Comparison of ENCODE assay signal across 1 cellular context in the genomic region with DNA sequence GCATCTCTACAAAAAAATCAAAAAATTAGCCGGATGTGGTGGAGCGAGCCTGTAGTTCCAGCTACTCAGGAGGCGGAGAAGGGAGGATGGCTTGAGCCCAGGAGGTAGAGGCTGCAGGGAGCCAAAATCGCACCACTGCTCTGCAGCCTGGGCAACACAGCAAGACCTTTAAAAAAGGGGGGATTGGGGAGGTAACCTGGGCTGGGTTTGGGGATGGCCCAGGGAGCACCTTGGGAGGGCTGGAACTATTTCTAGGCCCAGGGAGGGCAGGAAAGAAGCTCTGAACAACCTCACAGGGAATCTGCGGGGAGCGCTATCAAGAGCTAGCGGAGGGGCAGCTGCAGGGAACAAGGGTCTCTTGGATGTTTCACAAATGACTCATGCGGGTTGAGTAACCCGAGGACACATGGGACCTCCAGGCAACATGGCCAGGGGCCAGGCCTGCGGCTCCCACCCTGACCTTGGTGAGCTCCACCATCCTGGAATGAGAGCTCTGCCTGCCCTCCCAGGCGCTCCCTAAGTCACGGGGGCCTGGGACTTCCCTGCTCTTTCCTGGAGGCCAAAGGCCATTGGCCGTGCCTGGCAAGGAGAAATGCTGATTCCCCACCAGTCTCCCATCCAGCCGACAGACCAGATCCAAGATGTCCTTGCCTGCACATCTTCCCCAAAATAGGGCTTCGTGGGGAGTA.
A peak's percentile ranks its signal among the peaks of the same experiment; 100 is the strongest.
TF ChIP-seq lines count a peak whose summit lies in the region.

No MANE protein-coding gene starts in this region.

TF ChIP-seq in HepG2, 621 proteins besides CTCF, POLR2A, EP300 and RAD21 (continued from another document and continues in another):
- TF ChIP-seq RNF219 (CRISPR knock-in tag; IDR thresholded peaks at IDR 0.05) (no peak), ELK4 (CRISPR knock-in tag; IDR thresholded peaks at IDR 0.05; ENCODE audit: borderline replicate concordance) (no peak), ZSCAN9 (CRISPR knock-in tag; IDR thresholded peaks at IDR 0.05; ENCODE audit: borderline replicate concordance) (peak; percentile 60; the same call in 1 of the 2 replicates), MIER3 (CRISPR knock-in tag; IDR thresholded peaks at IDR 0.05; ENCODE audit: borderline replicate concordance) (peak; percentile 71; the same call in 1 of the 2 replicates), MBD4 (IDR thresholded peaks at IDR 0.05; ENCODE audit: borderline replicate concordance, low read length) (no peak), ZNF326 (CRISPR knock-in tag; IDR thresholded peaks at IDR 0.05; ENCODE audit: borderline replicate concordance) (no peak), TRIM22 (IDR thresholded peaks at IDR 0.05) (no peak), CREB1 (IDR thresholded peaks at IDR 0.05) (no peak), CREB1 (CRISPR knock-in tag; IDR thresholded peaks at IDR 0.05) (no peak; the same call in 1 of the 2 replicates), ZBTB25 (CRISPR knock-in tag; IDR thresholded peaks at IDR 0.05) (peak; percentile 73; the same call in 1 of the 2 replicates), FOXO4 (CRISPR knock-in tag; conservative IDR thresholded peaks at IDR 0.05) (no peak), ZFY (CRISPR knock-in tag; IDR thresholded peaks at IDR 0.05) (peak; percentile 69), FOXC1 (CRISPR knock-in tag; IDR thresholded peaks at IDR 0.05; ENCODE audit: borderline replicate concordance) (no peak), THAP7 (CRISPR knock-in tag; IDR thresholded peaks at IDR 0.05) (no peak; the same call in 1 of the 2 replicates), TBX3 (IDR thresholded peaks at IDR 0.05; ENCODE audit: borderline replicate concordance) (no peak), KDM4B (CRISPR knock-in tag; IDR thresholded peaks at IDR 0.05) (peak; percentile 85), ZNF431 (CRISPR knock-in tag; IDR thresholded peaks at IDR 0.05; ENCODE audit: borderline replicate concordance, low read depth) (no peak; the same call in 1 of the 2 replicates), HMG20A (CRISPR knock-in tag; IDR thresholded peaks at IDR 0.05; ENCODE audit: borderline replicate concordance) (peak; percentile 81; the same call in 1 of the 2 replicates), ZNF530 (CRISPR knock-in tag; IDR thresholded peaks at IDR 0.05; ENCODE audit: low read depth) (no peak), ZNF616 (CRISPR knock-in tag; IDR thresholded peaks at IDR 0.05; ENCODE audit: low read depth) (no peak), POGK (CRISPR knock-in tag; conservative IDR thresholded peaks at IDR 0.05) (peak; percentile 49), ZNF615 (CRISPR knock-in tag; IDR thresholded peaks at IDR 0.05; ENCODE audit: borderline replicate concordance) (no peak), MED13 (CRISPR knock-in tag; IDR thresholded peaks at IDR 0.05) (peak; percentile 70; the same call in 1 of the 2 replicates), ZNF781 (CRISPR knock-in tag; IDR thresholded peaks at IDR 0.05; ENCODE audit: borderline replicate concordance, not compliant biosample characterization) (no peak)
- TF ChIP-seq, protein P1, sequence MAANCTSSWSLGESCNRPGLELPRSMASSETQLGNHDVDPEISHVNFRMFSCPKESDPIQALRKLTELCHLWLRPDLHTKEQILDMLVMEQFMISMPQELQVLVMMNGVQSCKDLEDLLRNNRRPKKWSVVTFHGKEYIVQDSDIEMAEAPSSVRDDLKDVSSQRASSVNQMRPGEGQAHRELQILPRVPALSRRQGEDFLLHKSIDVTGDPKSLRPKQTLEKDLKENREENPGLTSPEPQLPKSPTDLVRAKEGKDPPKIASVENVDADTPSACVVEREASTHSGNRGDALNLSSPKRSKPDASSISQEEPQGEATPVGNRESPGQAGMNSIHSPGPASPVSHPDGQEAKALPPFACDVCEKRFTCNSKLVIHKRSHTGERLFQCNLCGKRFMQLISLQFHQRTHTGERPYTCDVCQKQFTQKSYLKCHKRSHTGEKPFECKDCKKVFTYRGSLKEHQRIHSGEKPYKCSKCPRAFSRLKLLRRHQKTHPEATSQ (CRISPR knock-in tag; IDR thresholded peaks at IDR 0.05; ENCODE audit: borderline replicate concordance), result no peak
- TF ChIP-seq, protein P2, sequence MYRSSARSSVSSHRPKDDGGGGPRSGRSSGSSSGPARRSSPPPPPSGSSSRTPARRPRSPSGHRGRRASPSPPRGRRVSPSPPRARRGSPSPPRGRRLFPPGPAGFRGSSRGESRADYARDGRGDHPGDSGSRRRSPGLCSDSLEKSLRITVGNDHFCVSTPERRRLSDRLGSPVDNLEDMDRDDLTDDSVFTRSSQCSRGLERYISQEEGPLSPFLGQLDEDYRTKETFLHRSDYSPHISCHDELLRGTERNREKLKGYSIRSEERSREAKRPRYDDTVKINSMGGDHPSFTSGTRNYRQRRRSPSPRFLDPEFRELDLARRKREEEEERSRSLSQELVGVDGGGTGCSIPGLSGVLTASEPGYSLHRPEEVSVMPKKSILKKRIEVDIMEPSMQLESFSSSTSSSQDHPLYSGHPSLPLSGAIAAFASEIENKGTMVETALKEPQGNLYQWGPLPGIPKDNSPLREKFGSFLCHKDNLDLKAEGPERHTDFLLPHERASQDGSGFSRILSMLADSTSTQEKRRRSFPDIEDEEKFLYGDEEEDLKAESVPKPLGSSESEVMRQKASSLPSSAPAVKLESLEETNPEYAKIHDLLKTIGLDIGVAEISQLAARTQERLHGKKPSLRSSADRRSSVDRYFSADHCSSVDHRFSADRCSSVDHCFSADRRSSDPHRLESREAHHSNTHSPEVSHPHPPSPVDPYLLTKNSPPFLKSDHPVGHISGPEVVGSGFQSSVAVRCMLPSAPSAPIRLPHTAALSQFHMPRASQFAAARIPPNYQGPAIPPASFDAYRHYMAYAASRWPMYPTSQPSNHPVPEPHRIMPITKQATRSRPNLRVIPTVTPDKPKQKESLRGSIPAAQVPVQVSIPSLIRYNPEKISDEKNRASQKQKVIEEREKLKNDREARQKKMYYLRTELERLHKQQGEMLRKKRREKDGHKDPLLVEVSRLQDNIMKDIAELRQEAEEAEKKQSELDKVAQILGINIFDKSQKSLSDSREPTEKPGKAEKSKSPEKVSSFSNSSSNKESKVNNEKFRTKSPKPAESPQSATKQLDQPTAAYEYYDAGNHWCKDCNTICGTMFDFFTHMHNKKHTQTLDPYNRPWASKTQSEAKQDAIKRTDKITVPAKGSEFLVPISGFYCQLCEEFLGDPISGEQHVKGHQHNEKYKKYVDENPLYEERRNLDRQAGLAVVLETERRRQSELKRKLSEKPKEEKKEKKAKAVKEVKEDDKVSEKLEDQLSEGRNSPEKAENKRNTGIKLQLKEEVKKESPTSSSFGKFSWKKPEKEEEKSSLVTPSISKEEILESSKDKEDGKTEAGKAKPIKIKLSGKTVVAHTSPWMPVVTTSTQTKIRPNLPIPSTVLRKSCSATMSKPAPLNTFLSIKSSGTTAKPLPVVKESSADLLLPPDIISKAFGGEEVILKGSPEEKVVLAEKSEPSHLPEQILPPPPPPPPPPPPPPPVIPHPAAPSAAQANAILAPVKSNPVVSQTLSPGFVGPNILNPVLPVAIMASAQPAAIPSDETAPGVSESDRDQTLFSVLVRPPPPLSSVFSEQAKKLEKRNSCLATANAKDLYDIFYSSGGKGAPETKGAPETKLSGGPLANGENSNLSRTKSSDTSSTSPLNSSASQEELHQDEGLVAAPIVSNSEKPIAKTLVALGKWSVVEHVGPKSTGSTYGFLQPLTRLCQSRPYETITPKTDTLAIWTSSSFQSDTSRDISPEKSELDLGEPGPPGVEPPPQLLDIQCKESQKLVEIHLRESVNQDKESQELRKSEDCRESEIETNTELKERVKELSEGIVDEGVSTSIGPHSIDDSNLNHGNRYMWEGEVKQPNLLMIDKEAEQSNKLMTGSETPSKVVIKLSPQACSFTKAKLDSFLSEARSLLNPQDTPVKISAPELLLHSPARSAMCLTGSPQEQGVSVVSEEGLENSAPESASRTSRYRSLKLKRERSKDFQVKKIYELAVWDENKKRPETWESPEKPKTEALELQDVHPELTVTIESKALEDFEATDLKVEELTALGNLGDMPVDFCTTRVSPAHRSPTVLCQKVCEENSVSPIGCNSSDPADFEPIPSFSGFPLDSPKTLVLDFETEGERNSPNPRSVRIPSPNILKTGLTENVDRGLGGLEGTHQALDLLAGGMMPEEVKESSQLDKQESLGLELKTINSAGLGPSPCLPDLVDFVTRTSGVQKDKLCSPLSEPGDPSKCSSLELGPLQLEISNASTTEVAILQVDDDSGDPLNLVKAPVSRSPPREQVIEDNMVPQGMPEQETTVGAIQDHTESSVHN (CRISPR knock-in tag; IDR thresholded peaks at IDR 0.05), result no peak
- TF ChIP-seq, protein P3, sequence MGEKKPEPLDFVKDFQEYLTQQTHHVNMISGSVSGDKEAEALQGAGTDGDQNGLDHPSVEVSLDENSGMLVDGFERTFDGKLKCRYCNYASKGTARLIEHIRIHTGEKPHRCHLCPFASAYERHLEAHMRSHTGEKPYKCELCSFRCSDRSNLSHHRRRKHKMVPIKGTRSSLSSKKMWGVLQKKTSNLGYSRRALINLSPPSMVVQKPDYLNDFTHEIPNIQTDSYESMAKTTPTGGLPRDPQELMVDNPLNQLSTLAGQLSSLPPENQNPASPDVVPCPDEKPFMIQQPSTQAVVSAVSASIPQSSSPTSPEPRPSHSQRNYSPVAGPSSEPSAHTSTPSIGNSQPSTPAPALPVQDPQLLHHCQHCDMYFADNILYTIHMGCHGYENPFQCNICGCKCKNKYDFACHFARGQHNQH (CRISPR knock-in tag; IDR thresholded peaks at IDR 0.05), result peak; percentile 44; the same call in 1 of the 2 replicates
